ENCODE assay signal across 1 cellular context in the genomic region with DNA sequence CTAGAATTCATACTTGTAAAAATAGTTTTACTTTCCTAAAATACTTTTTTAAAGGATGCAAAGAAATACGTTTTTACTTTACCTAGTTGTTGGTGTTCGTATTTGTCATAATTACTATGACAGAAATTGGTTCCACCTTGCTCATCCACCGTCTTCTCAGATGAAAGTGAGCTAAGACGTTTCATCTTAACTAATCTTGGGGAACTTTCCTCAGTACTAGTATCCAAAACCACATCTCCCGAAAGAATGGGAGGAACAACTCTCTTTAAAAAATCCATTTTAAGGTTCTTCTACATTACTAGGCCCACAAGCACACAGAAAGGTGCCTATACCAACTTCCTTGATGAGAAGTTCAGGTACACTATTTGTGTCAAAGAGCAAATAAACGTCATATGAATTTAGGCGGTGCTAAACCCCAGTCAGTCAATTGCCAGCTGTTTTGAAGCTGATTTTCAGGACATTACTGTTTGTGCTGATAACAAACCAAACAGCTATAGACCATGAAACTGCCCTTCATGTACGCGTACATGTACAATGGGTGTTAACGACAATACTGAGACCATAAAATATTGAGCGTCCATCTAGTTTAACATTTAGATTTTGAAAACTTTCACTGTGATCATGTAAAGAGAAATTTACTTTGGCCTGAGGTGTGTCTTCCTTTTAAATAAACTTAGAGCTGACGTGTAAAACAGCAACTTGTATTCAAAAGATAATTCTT.
TF ChIP-seq lines count a peak whose summit lies in the region.

No MANE protein-coding gene starts in this region.

TF ChIP-seq in K562, 482 proteins besides CTCF, POLR2A, EP300 and RAD21 (continued from another document and continues in another):
- TF ChIP-seq, protein P1, sequence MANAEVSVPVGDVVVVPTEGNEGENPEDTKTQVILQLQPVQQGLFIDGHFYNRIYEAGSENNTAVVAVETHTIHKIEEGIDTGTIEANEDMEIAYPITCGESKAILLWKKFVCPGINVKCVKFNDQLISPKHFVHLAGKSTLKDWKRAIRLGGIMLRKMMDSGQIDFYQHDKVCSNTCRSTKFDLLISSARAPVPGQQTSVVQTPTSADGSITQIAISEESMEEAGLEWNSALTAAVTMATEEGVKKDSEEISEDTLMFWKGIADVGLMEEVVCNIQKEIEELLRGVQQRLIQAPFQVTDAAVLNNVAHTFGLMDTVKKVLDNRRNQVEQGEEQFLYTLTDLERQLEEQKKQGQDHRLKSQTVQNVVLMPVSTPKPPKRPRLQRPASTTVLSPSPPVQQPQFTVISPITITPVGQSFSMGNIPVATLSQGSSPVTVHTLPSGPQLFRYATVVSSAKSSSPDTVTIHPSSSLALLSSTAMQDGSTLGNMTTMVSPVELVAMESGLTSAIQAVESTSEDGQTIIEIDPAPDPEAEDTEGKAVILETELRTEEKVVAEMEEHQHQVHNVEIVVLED (CRISPR knock-in tag; IDR thresholded peaks at IDR 0.05) = no peak
- TF ChIP-seq HDAC1 (IDR thresholded peaks at IDR 0.05) (peak in 1 of 2 experiments; percentile 25; a peak in 1 of 4 replicates), HNRNPL (IDR thresholded peaks at IDR 0.05; ENCODE audit: low read depth, low read length) (no peak), SMARCC2 (IDR thresholded peaks at IDR 0.05; ENCODE audit: low read depth) (peak; percentile 56; the same call in 1 of the 2 replicates), ADNP (tag; IDR thresholded peaks at IDR 0.05) (no peak), ZKSCAN1 (IDR thresholded peaks at IDR 0.05; ENCODE audit: low read depth, low read length) (no peak), ZNF143 (CRISPR knock-in tag; IDR thresholded peaks at IDR 0.05) (no peak), ZNF174 (CRISPR knock-in tag; IDR thresholded peaks at IDR 0.05) (no peak), SMARCA5 (IDR thresholded peaks at IDR 0.05) (no peak), SETDB1 (IDR thresholded peaks at IDR 0.05; ENCODE audit: low read length) (no peak), ZNF41 (CRISPR knock-in tag; conservative IDR thresholded peaks at IDR 0.05) (no peak), CHD1 (IDR thresholded peaks at IDR 0.05; ENCODE audit: low read length) (no peak), HDAC2 (IDR thresholded peaks at IDR 0.05) (peak; percentile 33; the same call in 1 of the 2 replicates), MTA2 (IDR thresholded peaks at IDR 0.05; ENCODE audit: low read depth) (peak; percentile 71), ILF3 (IDR thresholded peaks at IDR 0.05; ENCODE audit: borderline replicate concordance) (no peak), ZNF23 (CRISPR knock-in tag; IDR thresholded peaks at IDR 0.05) (no peak), RFX7 (CRISPR knock-in tag; IDR thresholded peaks at IDR 0.05) (no peak), SAFB2 (IDR thresholded peaks at IDR 0.05; ENCODE audit: borderline replicate concordance, low read depth, low read length, severe bottlenecking) (no peak), ZFP1 (CRISPR knock-in tag; IDR thresholded peaks at IDR 0.05) (no peak), SUPT5H (IDR thresholded peaks at IDR 0.05) (no peak), NR2F6 (CRISPR knock-in tag; IDR thresholded peaks at IDR 0.05) (no peak), ZNF717 (CRISPR knock-in tag; IDR thresholded peaks at IDR 0.05) (no peak), FOXA1 (IDR thresholded peaks at IDR 0.05; ENCODE audit: borderline replicate concordance) (no peak), NFXL1 (CRISPR knock-in tag; IDR thresholded peaks at IDR 0.05) (no peak), ZNF444 (CRISPR knock-in tag; IDR thresholded peaks at IDR 0.05) (no peak), NR3C1 (CRISPR knock-in tag; IDR thresholded peaks at IDR 0.05) (no peak), FOXJ2 (tag; IDR thresholded peaks at IDR 0.05) (no peak), IRF2 (CRISPR knock-in tag; IDR thresholded peaks at IDR 0.05) (no peak)
- TF ChIP-seq, protein P2, sequence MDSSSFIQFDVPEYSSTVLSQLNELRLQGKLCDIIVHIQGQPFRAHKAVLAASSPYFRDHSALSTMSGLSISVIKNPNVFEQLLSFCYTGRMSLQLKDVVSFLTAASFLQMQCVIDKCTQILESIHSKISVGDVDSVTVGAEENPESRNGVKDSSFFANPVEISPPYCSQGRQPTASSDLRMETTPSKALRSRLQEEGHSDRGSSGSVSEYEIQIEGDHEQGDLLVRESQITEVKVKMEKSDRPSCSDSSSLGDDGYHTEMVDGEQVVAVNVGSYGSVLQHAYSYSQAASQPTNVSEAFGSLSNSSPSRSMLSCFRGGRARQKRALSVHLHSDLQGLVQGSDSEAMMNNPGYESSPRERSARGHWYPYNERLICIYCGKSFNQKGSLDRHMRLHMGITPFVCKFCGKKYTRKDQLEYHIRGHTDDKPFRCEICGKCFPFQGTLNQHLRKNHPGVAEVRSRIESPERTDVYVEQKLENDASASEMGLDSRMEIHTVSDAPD (CRISPR knock-in tag; IDR thresholded peaks at IDR 0.05) = no peak
- TF ChIP-seq, protein P3, sequence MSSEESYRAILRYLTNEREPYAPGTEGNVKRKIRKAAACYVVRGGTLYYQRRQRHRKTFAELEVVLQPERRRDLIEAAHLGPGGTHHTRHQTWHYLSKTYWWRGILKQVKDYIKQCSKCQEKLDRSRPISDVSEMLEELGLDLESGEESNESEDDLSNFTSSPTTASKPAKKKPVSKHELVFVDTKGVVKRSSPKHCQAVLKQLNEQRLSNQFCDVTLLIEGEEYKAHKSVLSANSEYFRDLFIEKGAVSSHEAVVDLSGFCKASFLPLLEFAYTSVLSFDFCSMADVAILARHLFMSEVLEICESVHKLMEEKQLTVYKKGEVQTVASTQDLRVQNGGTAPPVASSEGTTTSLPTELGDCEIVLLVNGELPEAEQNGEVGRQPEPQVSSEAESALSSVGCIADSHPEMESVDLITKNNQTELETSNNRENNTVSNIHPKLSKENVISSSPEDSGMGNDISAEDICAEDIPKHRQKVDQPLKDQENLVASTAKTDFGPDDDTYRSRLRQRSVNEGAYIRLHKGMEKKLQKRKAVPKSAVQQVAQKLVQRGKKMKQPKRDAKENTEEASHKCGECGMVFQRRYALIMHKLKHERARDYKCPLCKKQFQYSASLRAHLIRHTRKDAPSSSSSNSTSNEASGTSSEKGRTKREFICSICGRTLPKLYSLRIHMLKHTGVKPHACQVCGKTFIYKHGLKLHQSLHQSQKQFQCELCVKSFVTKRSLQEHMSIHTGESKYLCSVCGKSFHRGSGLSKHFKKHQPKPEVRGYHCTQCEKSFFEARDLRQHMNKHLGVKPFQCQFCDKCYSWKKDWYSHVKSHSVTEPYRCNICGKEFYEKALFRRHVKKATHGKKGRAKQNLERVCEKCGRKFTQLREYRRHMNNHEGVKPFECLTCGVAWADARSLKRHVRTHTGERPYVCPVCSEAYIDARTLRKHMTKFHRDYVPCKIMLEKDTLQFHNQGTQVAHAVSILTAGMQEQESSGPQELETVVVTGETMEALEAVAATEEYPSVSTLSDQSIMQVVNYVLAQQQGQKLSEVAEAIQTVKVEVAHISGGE (CRISPR knock-in tag; IDR thresholded peaks at IDR 0.05) = no peak
- TF ChIP-seq, protein P4, sequence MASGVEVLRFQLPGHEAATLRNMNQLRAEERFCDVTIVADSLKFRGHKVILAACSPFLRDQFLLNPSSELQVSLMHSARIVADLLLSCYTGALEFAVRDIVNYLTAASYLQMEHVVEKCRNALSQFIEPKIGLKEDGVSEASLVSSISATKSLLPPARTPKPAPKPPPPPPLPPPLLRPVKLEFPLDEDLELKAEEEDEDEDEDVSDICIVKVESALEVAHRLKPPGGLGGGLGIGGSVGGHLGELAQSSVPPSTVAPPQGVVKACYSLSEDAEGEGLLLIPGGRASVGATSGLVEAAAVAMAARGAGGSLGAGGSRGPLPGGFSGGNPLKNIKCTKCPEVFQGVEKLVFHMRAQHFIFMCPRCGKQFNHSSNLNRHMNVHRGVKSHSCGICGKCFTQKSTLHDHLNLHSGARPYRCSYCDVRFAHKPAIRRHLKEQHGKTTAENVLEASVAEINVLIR (CRISPR knock-in tag; IDR thresholded peaks at IDR 0.05) = no peak
- TF ChIP-seq, protein P5, sequence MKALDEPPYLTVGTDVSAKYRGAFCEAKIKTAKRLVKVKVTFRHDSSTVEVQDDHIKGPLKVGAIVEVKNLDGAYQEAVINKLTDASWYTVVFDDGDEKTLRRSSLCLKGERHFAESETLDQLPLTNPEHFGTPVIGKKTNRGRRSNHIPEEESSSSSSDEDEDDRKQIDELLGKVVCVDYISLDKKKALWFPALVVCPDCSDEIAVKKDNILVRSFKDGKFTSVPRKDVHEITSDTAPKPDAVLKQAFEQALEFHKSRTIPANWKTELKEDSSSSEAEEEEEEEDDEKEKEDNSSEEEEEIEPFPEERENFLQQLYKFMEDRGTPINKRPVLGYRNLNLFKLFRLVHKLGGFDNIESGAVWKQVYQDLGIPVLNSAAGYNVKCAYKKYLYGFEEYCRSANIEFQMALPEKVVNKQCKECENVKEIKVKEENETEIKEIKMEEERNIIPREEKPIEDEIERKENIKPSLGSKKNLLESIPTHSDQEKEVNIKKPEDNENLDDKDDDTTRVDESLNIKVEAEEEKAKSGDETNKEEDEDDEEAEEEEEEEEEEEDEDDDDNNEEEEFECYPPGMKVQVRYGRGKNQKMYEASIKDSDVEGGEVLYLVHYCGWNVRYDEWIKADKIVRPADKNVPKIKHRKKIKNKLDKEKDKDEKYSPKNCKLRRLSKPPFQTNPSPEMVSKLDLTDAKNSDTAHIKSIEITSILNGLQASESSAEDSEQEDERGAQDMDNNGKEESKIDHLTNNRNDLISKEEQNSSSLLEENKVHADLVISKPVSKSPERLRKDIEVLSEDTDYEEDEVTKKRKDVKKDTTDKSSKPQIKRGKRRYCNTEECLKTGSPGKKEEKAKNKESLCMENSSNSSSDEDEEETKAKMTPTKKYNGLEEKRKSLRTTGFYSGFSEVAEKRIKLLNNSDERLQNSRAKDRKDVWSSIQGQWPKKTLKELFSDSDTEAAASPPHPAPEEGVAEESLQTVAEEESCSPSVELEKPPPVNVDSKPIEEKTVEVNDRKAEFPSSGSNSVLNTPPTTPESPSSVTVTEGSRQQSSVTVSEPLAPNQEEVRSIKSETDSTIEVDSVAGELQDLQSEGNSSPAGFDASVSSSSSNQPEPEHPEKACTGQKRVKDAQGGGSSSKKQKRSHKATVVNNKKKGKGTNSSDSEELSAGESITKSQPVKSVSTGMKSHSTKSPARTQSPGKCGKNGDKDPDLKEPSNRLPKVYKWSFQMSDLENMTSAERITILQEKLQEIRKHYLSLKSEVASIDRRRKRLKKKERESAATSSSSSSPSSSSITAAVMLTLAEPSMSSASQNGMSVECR (CRISPR knock-in tag; IDR thresholded peaks at IDR 0.05) = no peak
- TF ChIP-seq, protein P6, sequence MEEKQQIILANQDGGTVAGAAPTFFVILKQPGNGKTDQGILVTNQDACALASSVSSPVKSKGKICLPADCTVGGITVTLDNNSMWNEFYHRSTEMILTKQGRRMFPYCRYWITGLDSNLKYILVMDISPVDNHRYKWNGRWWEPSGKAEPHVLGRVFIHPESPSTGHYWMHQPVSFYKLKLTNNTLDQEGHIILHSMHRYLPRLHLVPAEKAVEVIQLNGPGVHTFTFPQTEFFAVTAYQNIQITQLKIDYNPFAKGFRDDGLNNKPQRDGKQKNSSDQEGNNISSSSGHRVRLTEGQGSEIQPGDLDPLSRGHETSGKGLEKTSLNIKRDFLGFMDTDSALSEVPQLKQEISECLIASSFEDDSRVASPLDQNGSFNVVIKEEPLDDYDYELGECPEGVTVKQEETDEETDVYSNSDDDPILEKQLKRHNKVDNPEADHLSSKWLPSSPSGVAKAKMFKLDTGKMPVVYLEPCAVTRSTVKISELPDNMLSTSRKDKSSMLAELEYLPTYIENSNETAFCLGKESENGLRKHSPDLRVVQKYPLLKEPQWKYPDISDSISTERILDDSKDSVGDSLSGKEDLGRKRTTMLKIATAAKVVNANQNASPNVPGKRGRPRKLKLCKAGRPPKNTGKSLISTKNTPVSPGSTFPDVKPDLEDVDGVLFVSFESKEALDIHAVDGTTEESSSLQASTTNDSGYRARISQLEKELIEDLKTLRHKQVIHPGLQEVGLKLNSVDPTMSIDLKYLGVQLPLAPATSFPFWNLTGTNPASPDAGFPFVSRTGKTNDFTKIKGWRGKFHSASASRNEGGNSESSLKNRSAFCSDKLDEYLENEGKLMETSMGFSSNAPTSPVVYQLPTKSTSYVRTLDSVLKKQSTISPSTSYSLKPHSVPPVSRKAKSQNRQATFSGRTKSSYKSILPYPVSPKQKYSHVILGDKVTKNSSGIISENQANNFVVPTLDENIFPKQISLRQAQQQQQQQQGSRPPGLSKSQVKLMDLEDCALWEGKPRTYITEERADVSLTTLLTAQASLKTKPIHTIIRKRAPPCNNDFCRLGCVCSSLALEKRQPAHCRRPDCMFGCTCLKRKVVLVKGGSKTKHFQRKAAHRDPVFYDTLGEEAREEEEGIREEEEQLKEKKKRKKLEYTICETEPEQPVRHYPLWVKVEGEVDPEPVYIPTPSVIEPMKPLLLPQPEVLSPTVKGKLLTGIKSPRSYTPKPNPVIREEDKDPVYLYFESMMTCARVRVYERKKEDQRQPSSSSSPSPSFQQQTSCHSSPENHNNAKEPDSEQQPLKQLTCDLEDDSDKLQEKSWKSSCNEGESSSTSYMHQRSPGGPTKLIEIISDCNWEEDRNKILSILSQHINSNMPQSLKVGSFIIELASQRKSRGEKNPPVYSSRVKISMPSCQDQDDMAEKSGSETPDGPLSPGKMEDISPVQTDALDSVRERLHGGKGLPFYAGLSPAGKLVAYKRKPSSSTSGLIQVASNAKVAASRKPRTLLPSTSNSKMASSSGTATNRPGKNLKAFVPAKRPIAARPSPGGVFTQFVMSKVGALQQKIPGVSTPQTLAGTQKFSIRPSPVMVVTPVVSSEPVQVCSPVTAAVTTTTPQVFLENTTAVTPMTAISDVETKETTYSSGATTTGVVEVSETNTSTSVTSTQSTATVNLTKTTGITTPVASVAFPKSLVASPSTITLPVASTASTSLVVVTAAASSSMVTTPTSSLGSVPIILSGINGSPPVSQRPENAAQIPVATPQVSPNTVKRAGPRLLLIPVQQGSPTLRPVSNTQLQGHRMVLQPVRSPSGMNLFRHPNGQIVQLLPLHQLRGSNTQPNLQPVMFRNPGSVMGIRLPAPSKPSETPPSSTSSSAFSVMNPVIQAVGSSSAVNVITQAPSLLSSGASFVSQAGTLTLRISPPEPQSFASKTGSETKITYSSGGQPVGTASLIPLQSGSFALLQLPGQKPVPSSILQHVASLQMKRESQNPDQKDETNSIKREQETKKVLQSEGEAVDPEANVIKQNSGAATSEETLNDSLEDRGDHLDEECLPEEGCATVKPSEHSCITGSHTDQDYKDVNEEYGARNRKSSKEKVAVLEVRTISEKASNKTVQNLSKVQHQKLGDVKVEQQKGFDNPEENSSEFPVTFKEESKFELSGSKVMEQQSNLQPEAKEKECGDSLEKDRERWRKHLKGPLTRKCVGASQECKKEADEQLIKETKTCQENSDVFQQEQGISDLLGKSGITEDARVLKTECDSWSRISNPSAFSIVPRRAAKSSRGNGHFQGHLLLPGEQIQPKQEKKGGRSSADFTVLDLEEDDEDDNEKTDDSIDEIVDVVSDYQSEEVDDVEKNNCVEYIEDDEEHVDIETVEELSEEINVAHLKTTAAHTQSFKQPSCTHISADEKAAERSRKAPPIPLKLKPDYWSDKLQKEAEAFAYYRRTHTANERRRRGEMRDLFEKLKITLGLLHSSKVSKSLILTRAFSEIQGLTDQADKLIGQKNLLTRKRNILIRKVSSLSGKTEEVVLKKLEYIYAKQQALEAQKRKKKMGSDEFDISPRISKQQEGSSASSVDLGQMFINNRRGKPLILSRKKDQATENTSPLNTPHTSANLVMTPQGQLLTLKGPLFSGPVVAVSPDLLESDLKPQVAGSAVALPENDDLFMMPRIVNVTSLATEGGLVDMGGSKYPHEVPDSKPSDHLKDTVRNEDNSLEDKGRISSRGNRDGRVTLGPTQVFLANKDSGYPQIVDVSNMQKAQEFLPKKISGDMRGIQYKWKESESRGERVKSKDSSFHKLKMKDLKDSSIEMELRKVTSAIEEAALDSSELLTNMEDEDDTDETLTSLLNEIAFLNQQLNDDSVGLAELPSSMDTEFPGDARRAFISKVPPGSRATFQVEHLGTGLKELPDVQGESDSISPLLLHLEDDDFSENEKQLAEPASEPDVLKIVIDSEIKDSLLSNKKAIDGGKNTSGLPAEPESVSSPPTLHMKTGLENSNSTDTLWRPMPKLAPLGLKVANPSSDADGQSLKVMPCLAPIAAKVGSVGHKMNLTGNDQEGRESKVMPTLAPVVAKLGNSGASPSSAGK (IDR thresholded peaks at IDR 0.05) = no peak
